Comparison of ENCODE assay signal across 1 cellular context in genomic region chr6:143528164-143528811, GRCh38.
TF ChIP-seq lines count a peak whose summit lies in the region.

No MANE protein-coding gene starts in this region.

TF ChIP-seq in GM23338, 12 proteins besides CTCF, POLR2A, EP300 and RAD21 (continued from another document):
- TF ChIP-seq ZNF462 (CRISPR knock-in tag; IDR thresholded peaks at IDR 0.05) (no peak), STAT1 (IDR thresholded peaks at IDR 0.05; ENCODE audit: unreplicated experiment) (no peak), JUNB (IDR thresholded peaks at IDR 0.05; ENCODE audit: unreplicated experiment) (no peak), EZH2 (IDR thresholded peaks at IDR 0.05; ENCODE audit: low read depth, unreplicated experiment) (no peak), ZNF114 (CRISPR knock-in tag; IDR thresholded peaks at IDR 0.05) (no peak)
